8 cellular contexts compared by ENCODE assay signal in genomic region chr6:34986845-34987246, GRCh38.
DNase-seq lines count a peak whose midpoint lies in the region; ATAC-seq and TF ChIP-seq lines count a peak whose summit lies in the region.

No MANE protein-coding gene starts in this region.

- H3K27ac Mint-ChIP-seq in activated T-helper 17 cell treated with anti-CD3 and anti-CD28 coated beads, Interleukin-2, amount 50 U/mL, for 72 hours: no peak overlapping the region

- H3K27me3 ChIP-seq in neutrophil: no peaks in the 10 kb centered on the region

- peaks cover 95% of the 10 kb centered on the region for H3K36me3 ChIP-seq in neutrophil

- DNase-seq in DMS 273 treated with DMSO at 0.1 percent for 48 hours (lab: John Stamatoyannopoulos, UW) (peak; percentile 64), LoVo (ENCODE audit: low spot score) (peak; percentile 38), RPMI7951 (ENCODE audit: low read depth) (peak; percentile 70), foreskin fibroblast (peak; percentile 69 to 90)

- H3K4me3 ChIP-seq in foreskin fibroblast (ENCODE audit: low read depth in 1 of 2, low read length in 2 of 2): no peak overlapping the region
- H3K4me3 ChIP-seq in neutrophil (ENCODE audit: low read depth in 1 of 2, low read length in 1 of 2): no peak overlapping the region

- no peaks in the 10 kb centered on the region for H3K4me1 ChIP-seq in neutrophil (ENCODE audit: control insufficient read depth in 1 of 2, insufficient read depth in 1 of 2, low read depth in 1 of 2, low read length in 1 of 2)

- no peaks in the 10 kb centered on the region for H3K4me1 Mint-ChIP-seq in activated T-helper 17 cell treated with anti-CD3 and anti-CD28 coated beads, Interleukin-2, amount 50 U/mL, for 72 hours

- H3K9me3 Mint-ChIP-seq in activated T-helper 17 cell treated with anti-CD3 and anti-CD28 coated beads, Interleukin-2, amount 50 U/mL, for 72 hours: no peaks in the 10 kb centered on the region

- H3K9me3 ChIP-seq in neutrophil: no peaks in the 10 kb centered on the region

- H3K27ac ChIP-seq in neutrophil (no peak overlapping the region), temporal lobe (ENCODE audit: low read depth, low read length) (peak overlapping the region; percentile 10)

- H3K4me3 Mint-ChIP-seq in activated T-helper 17 cell treated with anti-CD3 and anti-CD28 coated beads, Interleukin-2, amount 50 U/mL, for 72 hours: no peak overlapping the region

- peaks cover 90% of the 10 kb centered on the region for H3K36me3 Mint-ChIP-seq in activated T-helper 17 cell treated with anti-CD3 and anti-CD28 coated beads, Interleukin-2, amount 50 U/mL, for 72 hours (ENCODE audit: low read depth)

- peak; percentile 63 for TF ChIP-seq CTCF in foreskin fibroblast (IDR thresholded peaks at IDR 0.05; ENCODE audit: low read depth, low read length)
- peak; percentile 67 for TF ChIP-seq CTCF in neutrophil (IDR thresholded peaks at IDR 0.05)

- ATAC-seq in activated T-helper 17 cell treated with anti-CD3 and anti-CD28 coated beads, Interleukin-2, amount 50 U/mL, for 72 hours (replicated peaks): peak; percentile 47
- no peak for ATAC-seq in GM19395 (IDR thresholded peaks at IDR 0.05; ENCODE audit: unreplicated experiment)

- H3K27me3 Mint-ChIP-seq in activated T-helper 17 cell treated with anti-CD3 and anti-CD28 coated beads, Interleukin-2, amount 50 U/mL, for 72 hours: no peaks in the 10 kb centered on the region
